In genomic region chr19:31315621-31316011, GRCh38 we compare ENCODE assay signal across 21 cellular contexts. TPM values are rescaled to one million over a fixed set of nuclear protein-coding genes. Genes with fewer than 3 reads are reported as not detected.
DNase-seq lines count a peak whose midpoint lies in the region; TF ChIP-seq lines count a peak whose summit lies in the region.
"Had no signal": no experiment of that assay in that cellular context is flagged by ENCODE, and none has a peak within 500 bp of the region (broad histone marks: within the 10 kb centered on the region; RNA-seq: fewer than 3 reads in every experiment).

No MANE protein-coding gene starts in this region.

- DNase-seq in HL-60 (ENCODE audit: low read depth in 1 of 2, low spot score in 1 of 2) (no peak), adipocyte (ENCODE audit: low read depth) (no peak), mesenchymal stem cell (no peak), stomach (no peak), hypothalamus (lab: John Stamatoyannopoulos, UW) (no peak), mucosa of gallbladder (ENCODE audit: low spot score) (no peak), SJCRH30 (no peak), DMS153 treated with DMSO at 0.1 percent for 48 hours (lab: John Stamatoyannopoulos, UW; ENCODE audit: unreplicated experiment) (no peak)
- DNase-seq: activated CD4-positive, alpha-beta T cell treated with anti-CD3 and anti-CD28 coated beads for 48 hours; activated CD8-positive, alpha-beta memory T cell treated with anti-CD3 and anti-CD28 coated beads, Interleukin-2, amount 10 ng/mL, durations not matched to agents 7 days and 5 days; COR-L47; MG63; naive thymus-derived CD4-positive, alpha-beta T cell; NCI-H1694 treated with DMSO at 0.1 percent for 48 hours; NCI-H69; stimulated activated CD4-positive, alpha-beta T cell treated with anti-CD3 and anti-CD28 coated beads, Interleukin-2, amount 100 ng/mL, for 48 hours; stimulated activated naive CD8-positive, alpha-beta T cell treated with anti-CD3 and anti-CD28 coated beads, Interleukin-15, amount 100 ng/mL, for 72 hours; upper lobe of right lung had no signal

- H3K9me3 ChIP-seq in adipocyte (ENCODE audit: control insufficient read depth, low read length) = no peaks in the 10 kb centered on the region
- no peaks in the 10 kb centered on the region for H3K9me3 ChIP-seq in mesenchymal stem cell (ENCODE audit: control insufficient read depth, low read length)
- H3K9me3 ChIP-seq in stomach = no peaks in the 10 kb centered on the region
- H3K9me3 ChIP-seq in SJCRH30 (replicated peaks) = no peaks in the 10 kb centered on the region
- H3K9me3 ChIP-seq: MG63, upper lobe of right lung had no signal

- intact Hi-C loops in stomach (cut with DNase I; ENCODE audit: low total_unique reads) = no loop called here

- no peak overlapping the region for H2BK12ac ChIP-seq in mesenchymal stem cell (ENCODE audit: low read length in 2 of 2)

- H3K23ac ChIP-seq in mesenchymal stem cell (ENCODE audit: low read length in 2 of 2) = no peak overlapping the region

- H3K36me3 ChIP-seq in adipocyte (ENCODE audit: control insufficient read depth, insufficient read depth, low read length, severe bottlenecking) (no peaks in the 10 kb centered on the region), mesenchymal stem cell (ENCODE audit: control insufficient read depth in 1 of 2, insufficient read depth in 2 of 2, low read depth in 1 of 2, low read length in 2 of 2) (peaks cover 22 to 33% of the 10 kb centered on the region in 2 experiments), stomach (no peaks in the 10 kb centered on the region), SJCRH30 (peaks cover 65% of the 10 kb centered on the region)
- H3K36me3 ChIP-seq: upper lobe of right lung had no signal

- H3K27me3 ChIP-seq in HL-60 (ENCODE audit: insufficient read depth, poor library complexity, severe bottlenecking) = no peaks in the 10 kb centered on the region
- no peaks in the 10 kb centered on the region for H3K27me3 ChIP-seq in adipocyte (replicated peaks; ENCODE audit: control insufficient read depth, insufficient read depth, low read length)
- no peaks in the 10 kb centered on the region for H3K27me3 ChIP-seq in mesenchymal stem cell (ENCODE audit: control insufficient read depth in 1 of 2, insufficient read depth in 1 of 2, low read length in 2 of 2)
- peaks cover 0 to 10% (median 0%) of the 10 kb centered on the region in 3 donors for H3K27me3 ChIP-seq in stomach
- H3K27me3 ChIP-seq in SJCRH30 = no peaks in the 10 kb centered on the region
- H3K27me3 ChIP-seq: MG63, upper lobe of right lung had no signal

- no peak overlapping the region for H2AK5ac ChIP-seq in mesenchymal stem cell (ENCODE audit: low read length, severe bottlenecking)

- H3K9ac ChIP-seq in adipocyte (ENCODE audit: low read length) = peak overlapping the region; percentile 87
- H3K9ac ChIP-seq in mesenchymal stem cell (ENCODE audit: low read length) = peak overlapping the region; percentile 91

- no peak overlapping the region for H3K14ac ChIP-seq in mesenchymal stem cell (ENCODE audit: low read length in 2 of 2)

- 83% methylated on average over 1 of the region's 5 CpGs for WGBS in mesenchymal stem cell
- 63 to 67% (median 66%) methylated on average over 5 of the region's 5 CpGs for WGBS in stomach, 5 donors

- H3K4me3 ChIP-seq in HL-60 (replicated peaks; ENCODE audit: insufficient read depth, low read length) = no peak overlapping the region
- H3K4me3 ChIP-seq in adipocyte (ENCODE audit: low read length) = peak overlapping the region; percentile 78
- peak overlapping the region in 1 of 2 experiments; percentile 70 for H3K4me3 ChIP-seq in mesenchymal stem cell (ENCODE audit: insufficient read depth in 1 of 2, low read depth in 1 of 2, low read length in 2 of 2)
- H3K4me3 ChIP-seq in stomach = no peak overlapping the region
- H3K4me3 ChIP-seq in SJCRH30 = no peak overlapping the region
- H3K4me3 ChIP-seq: lung, MG63, skin epidermis, upper lobe of right lung had no signal

- peaks cover 43% of the 10 kb centered on the region for H3K4me1 ChIP-seq in adipocyte (ENCODE audit: control insufficient read depth, insufficient read depth, low read length)
- peaks cover 24% of the 10 kb centered on the region for H3K4me1 ChIP-seq in mesenchymal stem cell (ENCODE audit: control insufficient read depth, insufficient read depth, low read depth, low read length)
- H3K4me1 ChIP-seq in stomach = peaks cover 12 to 66% (median 39%) of the 10 kb centered on the region in 4 donors
- peaks cover 37% of the 10 kb centered on the region for H3K4me1 ChIP-seq in SJCRH30

- no peak overlapping the region for H4K91ac ChIP-seq in mesenchymal stem cell (ENCODE audit: low read length)

- no peak overlapping the region for H4K8ac ChIP-seq in mesenchymal stem cell (ENCODE audit: low read length)

- no peak overlapping the region for H2BK120ac ChIP-seq in mesenchymal stem cell (ENCODE audit: low read depth, low read length)

- no peak overlapping the region for H2BK5ac ChIP-seq in mesenchymal stem cell (ENCODE audit: low read depth, low read length, poor library complexity, severe bottlenecking)

- no peak for TF ChIP-seq POLR2A in stomach (IDR thresholded peaks at IDR 0.05)

- H3K79me1 ChIP-seq in mesenchymal stem cell (replicated peaks; ENCODE audit: low read length, poor library complexity, severe bottlenecking) = peaks cover 31% of the 10 kb centered on the region

- H2AFZ ChIP-seq in mesenchymal stem cell (ENCODE audit: low read depth, low read length) = no peak overlapping the region

- no peak overlapping the region for H2BK15ac ChIP-seq in mesenchymal stem cell (ENCODE audit: low read depth, poor library complexity, severe bottlenecking)

- TF ChIP-seq EP300 in stomach (IDR thresholded peaks at IDR 0.05) = no peak

- no peak overlapping the region for H3K4ac ChIP-seq in mesenchymal stem cell (ENCODE audit: low read depth in 1 of 2, low read length in 2 of 2)

- TF ChIP-seq CTCF in HL-60 (IDR thresholded peaks at IDR 0.05; ENCODE audit: insufficient read depth, low read length) (no peak), stomach (IDR thresholded peaks at IDR 0.05) (no peak)

- H3K27ac ChIP-seq in HL-60 (replicated peaks) (peak overlapping the region; percentile 92), mesenchymal stem cell (ENCODE audit: low read length, poor library complexity, severe bottlenecking) (no peak overlapping the region), stomach (peak overlapping the region in 3 of 5 donors; percentile 41 to 66 (median 63)), SJCRH30 (no peak overlapping the region)
- H3K27ac ChIP-seq: upper lobe of right lung had no signal

- H3K4me2 ChIP-seq in mesenchymal stem cell (ENCODE audit: low read length, poor library complexity, severe bottlenecking) = no peak overlapping the region

- H3K18ac ChIP-seq in mesenchymal stem cell (ENCODE audit: low read depth in 1 of 2, low read length in 2 of 2) = no peak overlapping the region

RNA-seq across cellular contexts. Expression of gene TSHZ3, which starts 33.6 kb away (rescaled TPM):
- polyA plus RNA-seq in mesenchymal stem cell (2013, experiment 1 of 2) = 28.5 TPM
- polyA plus RNA-seq in mesenchymal stem cell (2013, experiment 2 of 2) = 27.9 TPM
- total RNA-seq in stomach (10 to 100 TPM in 1 of 5 donors, 1 to 10 TPM in 3, under 1 TPM in 1; 0.87 to 14.3 (median 6.4) TPM), mucosa of gallbladder (16.5 TPM)
- polyA plus RNA-seq in stomach = 1 to 10 TPM; 3.3 to 5.8 (median 3.7) TPM
- total RNA-seq in SJCRH30 (2014; rRNA removed; shearing (Covaris generic)) = 52.5 and 55.3 TPM in 2 replicates
- polyA plus RNA-seq: IgD-negative memory B cell had no signal

Comparison
In these comparisons a context has a peak if more than half of its experiments do, and no peak if none do; other contexts are left out.
1. H3K27ac ChIP-seq: peak in HL-60 (single experiment) and stomach (3 of 5); none in mesenchymal stem cell (single experiment) and SJCRH30 (single experiment).